ENCODE assay signal across 11 cellular contexts in genomic region chr2:231720971-231721640, GRCh38. TPM values are rescaled to one million over a fixed set of nuclear protein-coding genes. Genes with fewer than 3 reads are reported as not detected.
A peak's percentile ranks its signal among the peaks of the same experiment; 100 is the strongest.
DNase-seq lines count a peak whose midpoint lies in the region; ATAC-seq and TF ChIP-seq lines count a peak whose summit lies in the region.
"Had no signal": no experiment of that assay in that cellular context is flagged by ENCODE, and none has a peak within 500 bp of the region (broad histone marks: within the 10 kb centered on the region; RNA-seq: fewer than 3 reads in every experiment).

No MANE protein-coding gene starts in this region.

- no TSS peak for BruUV-seq in Calu3 (replicated peaks; lab: Mats Ljungman, UMichigan)

- TF ChIP-seq CTCF in HFFc6 (IDR thresholded peaks at IDR 0.05): no peak
- no peak for TF ChIP-seq CTCF in Calu3 (IDR thresholded peaks at IDR 0.05; ENCODE audit: unreplicated experiment)

- H3K27me3 Mint-ChIP-seq in memory B cell (no peaks in the 10 kb centered on the region), HFFc6 (ENCODE audit: insufficient read depth) (peaks cover 3% of the 10 kb centered on the region), Calu3 (ENCODE audit: unreplicated experiment) (no peaks in the 10 kb centered on the region)

- no peak overlapping the region for H3K4me3 Mint-ChIP-seq in memory B cell
- no peak overlapping the region for H3K4me3 Mint-ChIP-seq in HFFc6
- no peak overlapping the region for H3K4me3 Mint-ChIP-seq in Calu3 (ENCODE audit: low read depth, unreplicated experiment)
- H3K4me3 Mint-ChIP-seq: activated T-cell treated with anti-CD3 and anti-CD28 coated beads, Interleukin-2, amount 50 U/mL, for 4 hours had no signal

- no peak for DNase-seq in memory B cell (ENCODE audit: low spot score in 2 of 2)
- DNase-seq in HFFc6: no peak
- no peak for DNase-seq in Calu3
- no peak for DNase-seq in COR-L47 (lab: John Stamatoyannopoulos, UW)
- DNase-seq in hippocampal formation (lab: John Stamatoyannopoulos, UW): no peak
- DNase-seq: activated T-cell treated with anti-CD3 and anti-CD28 coated beads, Interleukin-2, amount 50 U/mL, for 4 hours; effector CD4-positive, alpha-beta T cell had no signal

- H3K27ac Mint-ChIP-seq in memory B cell: no peak overlapping the region
- no peak overlapping the region for H3K27ac Mint-ChIP-seq in HFFc6
- H3K27ac Mint-ChIP-seq in Calu3 (ENCODE audit: unreplicated experiment): no peak overlapping the region

- intact Hi-C loops in Calu3 (cut with micrococcal nuclease; ENCODE audit: unreplicated experiment): no loop called here

- peak; percentile 67 for ATAC-seq in GM18858 (IDR thresholded peaks at IDR 0.05; ENCODE audit: unreplicated experiment)
- peak; percentile 69 for ATAC-seq in GM21619 (IDR thresholded peaks at IDR 0.05; ENCODE audit: unreplicated experiment)
- peak; percentile 81 for ATAC-seq in HG03442 (IDR thresholded peaks at IDR 0.05; ENCODE audit: unreplicated experiment)
- peak; percentile 79 for ATAC-seq in memory B cell (ENCODE audit: low read depth)
- ATAC-seq: Right ventricle myocardium inferior had no signal

- no peaks in the 10 kb centered on the region for H3K9me3 Mint-ChIP-seq in memory B cell
- no peaks in the 10 kb centered on the region for H3K9me3 Mint-ChIP-seq in HFFc6
- no peaks in the 10 kb centered on the region for H3K9me3 Mint-ChIP-seq in Calu3 (ENCODE audit: low read depth, unreplicated experiment)
- H3K9me3 Mint-ChIP-seq: activated T-cell treated with anti-CD3 and anti-CD28 coated beads, Interleukin-2, amount 50 U/mL, for 4 hours had no signal

- CTCF ChIA-PET in Calu3 (lab: Charles Lee): interaction anchor here (1.0 kb wide), 1 partner anchor 18 kb away, joined by 3 read pairs; no protein-coding TSS in a partner anchor

- peaks cover 13% of the 10 kb centered on the region for H3K4me1 Mint-ChIP-seq in memory B cell
- H3K4me1 Mint-ChIP-seq in HFFc6 (ENCODE audit: low read depth): peaks cover 23% of the 10 kb centered on the region
- H3K4me1 Mint-ChIP-seq in Calu3 (ENCODE audit: low read depth, unreplicated experiment): peaks cover 4% of the 10 kb centered on the region

- H3K36me3 Mint-ChIP-seq in memory B cell (no peaks in the 10 kb centered on the region), HFFc6 (ENCODE audit: low read depth) (0 out of 2 replicates have a peak, but pooled peaks cover 4% of the 10 kb centered on the region), Calu3 (ENCODE audit: insufficient read depth, unreplicated experiment) (peaks cover 5% of the 10 kb centered on the region)

RNA-seq across cellular contexts. Expression of gene PTMA, which starts 12.8 kb away (rescaled TPM):
- 100 to 1,000 TPM; 467 to 853 (median 787) TPM for total RNA-seq in HFFc6 (2021; fragmentation: NEBNext Ultra II Directional; extraction: Animal tissue kit (Norgen Biotek cat#: 25700))
- 1,239 and 1,354 TPM in 2 replicates for total RNA-seq in Calu3 (2022)

RNA-seq across cellular contexts. Expression of gene PDE6D, which starts 60.0 kb away (rescaled TPM):
- total RNA-seq in HFFc6 (2021; fragmentation: NEBNext Ultra II Directional; extraction: Animal tissue kit (Norgen Biotek cat#: 25700)): 10 to 100 TPM; 20.1 to 24.7 (median 22.4) TPM
- total RNA-seq in Calu3 (2022): 25.8 and 30.6 TPM in 2 replicates
